Comparison of ENCODE assay signal across 17 cellular contexts in genomic region chr6:134400941-134401340, GRCh38.
"Had no signal": no experiment of that assay in that cellular context is flagged by ENCODE, and none has a peak within 500 bp of the region (broad histone marks: within the 10 kb centered on the region; RNA-seq: fewer than 3 reads in every experiment).

No MANE protein-coding gene starts in this region.

- H3K27me3 ChIP-seq: esophagus muscularis mucosa, right lobe of liver, transverse colon had no signal

- ATAC-seq: activated CD4-positive, alpha-beta T cell treated with anti-CD3 and anti-CD28 coated beads for 36 hours; activated CD8-positive, alpha-beta T cell treated with anti-CD3 and anti-CD28 coated beads for 36 hours; activated T-cell treated with anti-CD3 and anti-CD28 coated beads, Interleukin-2, amount 50 U/mL, for 72 hours; mucosa of descending colon; natural killer cell; right lobe of liver had no signal

- H3K36me3 ChIP-seq: esophagus muscularis mucosa, right lobe of liver, transverse colon, WERI-Rb-1 had no signal

- DNase-seq: activated CD4-positive, alpha-beta T cell treated with anti-CD3 and anti-CD28 coated beads for 36 hours; activated CD8-positive, alpha-beta memory T cell treated with anti-CD3 and anti-CD28 coated beads, Interleukin-2, amount 50 U/mL, for 4 hours; activated CD8-positive, alpha-beta T cell treated with anti-CD3 and anti-CD28 coated beads for 36 hours; activated naive CD8-positive, alpha-beta T cell treated with anti-CD3 and anti-CD28 coated beads, Interleukin-2, amount 10 ng/mL, durations not matched to agents 7 days and 5 days; activated T-cell treated with anti-CD3 and anti-CD28 coated beads, Interleukin-2, amount 50 U/mL, for 72 hours; anterior cingulate cortex; dermis blood vessel endothelial cell; head of caudate nucleus; mucosa of descending colon; natural killer cell; right lobe of liver; stimulated activated CD4-positive, alpha-beta T cell treated with anti-CD3 and anti-CD28 coated beads, Interleukin-2, amount 100 ng/mL, for 24 hours; stimulated activated naive CD4-positive, alpha-beta T cell; substantia nigra; transverse colon; WERI-Rb-1 had no signal

- H3K4me1 ChIP-seq: esophagus muscularis mucosa, right lobe of liver, transverse colon had no signal

- H3K27ac ChIP-seq: esophagus muscularis mucosa, right lobe of liver, transverse colon, WERI-Rb-1 had no signal

- H3K9me3 ChIP-seq: esophagus muscularis mucosa, mucosa of descending colon, right lobe of liver, transverse colon had no signal

- H3K4me3 ChIP-seq: esophagus muscularis mucosa, mucosa of descending colon, right lobe of liver, transverse colon had no signal
